ENCODE assay signal across 9 cellular contexts in genomic region chr1:16420719-16421118, GRCh38. TPM values are rescaled to one million over a fixed set of nuclear protein-coding genes. Genes with fewer than 3 reads are reported as not detected.
DNase-seq lines count a peak whose midpoint lies in the region; ATAC-seq and TF ChIP-seq lines count a peak whose summit lies in the region.
"Had no signal": no experiment of that assay in that cellular context is flagged by ENCODE, and none has a peak within 500 bp of the region (broad histone marks: within the 10 kb centered on the region; RNA-seq: fewer than 3 reads in every experiment).

No MANE protein-coding gene starts in this region.

- ATAC-seq in GM19023 (IDR thresholded peaks at IDR 0.05; ENCODE audit: unreplicated experiment) (peak; percentile 84), HG03432 (IDR thresholded peaks at IDR 0.05; ENCODE audit: unreplicated experiment) (peak; percentile 90)

- DNase-seq in activated T-cell treated with anti-CD3 and anti-CD28 coated beads for 24 hours (ENCODE audit: low read depth) (peak; percentile 48), ovary (no peak), NCI-H146 treated with DMSO at 0.1 percent for 48 hours (lab: John Stamatoyannopoulos, UW; ENCODE audit: unreplicated experiment) (no peak), adrenal gland (no peak), head of caudate nucleus (no peak)
- peak; percentile 15 to 23 for DNase-seq in stimulated activated CD4-positive, alpha-beta T cell treated with anti-CD3 and anti-CD28 coated beads, Interleukin-15, amount 100 ng/mL, for 1 hour (ENCODE audit: low read depth in 1 of 2, low spot score in 1 of 2)

- 66 to 74% (median 68%) methylated on average over 4 of the region's 4 CpGs for WGBS in ovary, 3 donors
- WGBS in adrenal gland, 4 donors, result 50 to 76% (median 70%) methylated on average over 4 of the region's 4 CpGs

- intact Hi-C loops in ovary (cut with DNase I), result no loop called here
- intact Hi-C loops in adrenal gland (cut with DNase I), result no loop called here
- intact Hi-C loops in head of caudate nucleus (cut with DNase I), result no loop called here

- no peaks in the 10 kb centered on the region for H3K27me3 ChIP-seq in ovary
- no peaks in the 10 kb centered on the region for H3K27me3 ChIP-seq in adrenal gland

- H3K36me3 ChIP-seq in ovary (no peaks in the 10 kb centered on the region), adrenal gland (replicated peaks in 1 of 2) (no peaks in the 10 kb centered on the region)

- TF ChIP-seq EP300 in ovary (IDR thresholded peaks at IDR 0.05), result no peak

- TF ChIP-seq CTCF in ovary (IDR thresholded peaks at IDR 0.05) (no peak), adrenal gland (IDR thresholded peaks at IDR 0.05) (no peak)

- no peaks in the 10 kb centered on the region for H3K9me3 ChIP-seq in ovary
- no peaks in the 10 kb centered on the region for H3K9me3 ChIP-seq in adrenal gland (replicated peaks in 1 of 3)

- no peak overlapping the region for H3K27ac ChIP-seq in ovary
- H3K27ac ChIP-seq in adrenal gland, result no peak overlapping the region

- H3K4me1 ChIP-seq in ovary (ENCODE audit: insufficient read depth), result no peaks in the 10 kb centered on the region
- no peaks in the 10 kb centered on the region for H3K4me1 ChIP-seq in adrenal gland (replicated peaks in 1 of 2)

- H3K4me3 ChIP-seq in ovary (no peak overlapping the region), adrenal gland (no peak overlapping the region)

- TF ChIP-seq POLR2A in ovary (IDR thresholded peaks at IDR 0.05) (no peak), adrenal gland (IDR thresholded peaks at IDR 0.05) (no peak)

RNA-seq across cellular contexts. Expression of gene SPATA21, which starts 16.5 kb away (rescaled TPM):
- total RNA-seq in ovary, result not detected
- polyA plus RNA-seq in ovary, result under 1 TPM in 1 of 2 donors, not detected in 1; 0.17 TPM
- not detected for total RNA-seq in adrenal gland
- polyA plus RNA-seq in adrenal gland, result under 1 TPM; 0.13 to 0.16 (median 0.16) TPM
- total RNA-seq: epithelial cell of proximal tubule had no signal

RNA-seq across cellular contexts. Expression of gene NECAP2, which starts 19.8 kb away (rescaled TPM):
- total RNA-seq in ovary (10 to 100 TPM; 36.2 to 60.4 (median 51.9) TPM), adrenal gland (10 to 100 TPM; 51.6 to 93.0 (median 63.9) TPM)
- polyA plus RNA-seq in ovary (10 to 100 TPM; 41.0 to 59.1 TPM), adrenal gland (10 to 100 TPM; 36.4 to 49.4 (median 37.5) TPM)

RNA-seq across cellular contexts. Expression of gene SZRD1, which starts 53.7 kb away (rescaled TPM):
- total RNA-seq in ovary (100 to 1,000 TPM in 5 of 7 donors, 10 to 100 TPM in 2; 45.3 to 152 (median 131) TPM), adrenal gland (100 to 1,000 TPM in 4 of 8 donors, 10 to 100 TPM in 4; 56.2 to 152 (median 116) TPM)
- polyA plus RNA-seq in ovary (10 to 100 TPM; 71.2 to 74.3 TPM), adrenal gland (10 to 100 TPM; 46.8 to 78.9 (median 64.1) TPM)

Comparison
In these comparisons a context has a peak if more than half of its experiments do, and no peak if none do; other contexts are left out.
1. DNase-seq: peak in activated T-cell treated with anti-CD3 and anti-CD28 coated beads for 24 hours (single experiment) and stimulated activated CD4-positive, alpha-beta T cell treated with anti-CD3 and anti-CD28 coated beads, Interleukin-15, amount 100 ng/mL, for 1 hour (2 of 2); none in ovary (0 of 5), NCI-H146 treated with DMSO at 0.1 percent for 48 hours (single experiment), adrenal gland (0 of 7) and head of caudate nucleus (0 of 42).